ENCODE assay signal across 17 cellular contexts in genomic region chr1:183607322-183607980, GRCh38. TPM values are rescaled to one million over a fixed set of nuclear protein-coding genes. Genes with fewer than 3 reads are reported as not detected.
DNase-seq lines count a peak whose midpoint lies in the region; ATAC-seq, FAIRE-seq and TF ChIP-seq lines count a peak whose summit lies in the region.
"Had no signal": no experiment of that assay in that cellular context is flagged by ENCODE, and none has a peak within 500 bp of the region (broad histone marks: within the 10 kb centered on the region; RNA-seq: fewer than 3 reads in every experiment).

No MANE protein-coding gene starts in this region.

- H3K36me3 Mint-ChIP-seq in Calu3 (ENCODE audit: insufficient read depth, unreplicated experiment): peaks cover 3% of the 10 kb centered on the region
- H3K36me3 Mint-ChIP-seq in dendritic cell treated with granulocyte-macrophage colony-stimulating factor and Interleukin-4, amounts not matched to agents 40 ng/mL and 50 ng/mL, for 4 days (ENCODE audit: low read depth): peaks cover 6% of the 10 kb centered on the region
- H3K36me3 Mint-ChIP-seq: activated naive CD8-positive, alpha-beta T cell treated with anti-CD3 and anti-CD28 coated beads, Interleukin-2, amount 10 ng/mL, durations not matched to agents 7 days and 5 days; neural progenitor cell had no signal

- H3K4me3 Mint-ChIP-seq in Calu3 (ENCODE audit: low read depth, unreplicated experiment): no peak overlapping the region
- H3K4me3 Mint-ChIP-seq in dendritic cell treated with granulocyte-macrophage colony-stimulating factor and Interleukin-4, amounts not matched to agents 40 ng/mL and 50 ng/mL, for 4 days: no peak overlapping the region
- H3K4me3 Mint-ChIP-seq: activated naive CD8-positive, alpha-beta T cell treated with anti-CD3 and anti-CD28 coated beads, Interleukin-2, amount 10 ng/mL, durations not matched to agents 7 days and 5 days; neural progenitor cell had no signal

- BruUV-seq in Calu3 (replicated peaks; lab: Mats Ljungman, UMichigan): no TSS peak

- peaks cover 28% of the 10 kb centered on the region for H3K4me1 Mint-ChIP-seq in Calu3 (ENCODE audit: low read depth, unreplicated experiment)
- H3K4me1 Mint-ChIP-seq in dendritic cell treated with granulocyte-macrophage colony-stimulating factor and Interleukin-4, amounts not matched to agents 40 ng/mL and 50 ng/mL, for 4 days (ENCODE audit: low read depth): peaks cover 76% of the 10 kb centered on the region

- intact Hi-C loops in Calu3 (cut with micrococcal nuclease; ENCODE audit: unreplicated experiment) (no loop called here), colonic mucosa (cut with DNase I) (no loop called here), kidney (cut with DNase I) (no loop called here), lower lobe of right lung (cut with DNase I) (no loop called here), sigmoid colon (cut with DNase I) (no loop called here)
- intact Hi-C loops in dendritic cell treated with granulocyte-macrophage colony-stimulating factor and Interleukin-4, amounts not matched to agents 40 ng/mL and 50 ng/mL, for 4 days (cut with micrococcal nuclease): no loop called here

- ATAC-seq in GM21381 (IDR thresholded peaks at IDR 0.05; ENCODE audit: unreplicated experiment) (peak; percentile 37), HG03342 (IDR thresholded peaks at IDR 0.05; ENCODE audit: unreplicated experiment) (peak; percentile 39), lower lobe of right lung (no peak)

- H3K36me3 ChIP-seq in colonic mucosa (no peaks in the 10 kb centered on the region), kidney (ENCODE audit: control insufficient read depth in 1 of 2, insufficient read depth in 2 of 2, low read length in 2 of 2) (no peaks in the 10 kb centered on the region), lower lobe of right lung (no peaks in the 10 kb centered on the region), sigmoid colon (no peaks in the 10 kb centered on the region)
- H3K36me3 ChIP-seq: neural progenitor cell, uterus had no signal

- no peak for FAIRE-seq in kidney (lab: Jason Lieb, UNC)
- FAIRE-seq: frontal cortex, G401.6 had no signal

- TF ChIP-seq POLR2A in sigmoid colon (IDR thresholded peaks at IDR 0.05): no peak

- TF ChIP-seq CTCF in Calu3 (IDR thresholded peaks at IDR 0.05; ENCODE audit: unreplicated experiment): no peak
- no peak for TF ChIP-seq CTCF in colonic mucosa (IDR thresholded peaks at IDR 0.05)
- no peak for TF ChIP-seq CTCF in kidney (IDR thresholded peaks at IDR 0.05; ENCODE audit: borderline replicate concordance, extremely low read depth, insufficient read depth)
- no peak for TF ChIP-seq CTCF in lower lobe of right lung (IDR thresholded peaks at IDR 0.05)
- TF ChIP-seq CTCF in sigmoid colon (IDR thresholded peaks at IDR 0.05): no peak

- H3K9me3 ChIP-seq in colonic mucosa (no peaks in the 10 kb centered on the region), kidney (ENCODE audit: control insufficient read depth in 1 of 2, low read length in 2 of 2) (no peaks in the 10 kb centered on the region), lower lobe of right lung (no peaks in the 10 kb centered on the region), sigmoid colon (no peaks in the 10 kb centered on the region)
- H3K9me3 ChIP-seq: uterus had no signal

- H3K4me1 ChIP-seq in colonic mucosa (no peaks in the 10 kb centered on the region), kidney (ENCODE audit: control insufficient read depth in 1 of 2, insufficient read depth in 1 of 2, low read depth in 1 of 2, low read length in 2 of 2) (no peaks in the 10 kb centered on the region), lower lobe of right lung (peaks cover 36% of the 10 kb centered on the region), sigmoid colon (peaks cover 0 to 30% (median 25%) of the 10 kb centered on the region in 4 donors)
- H3K4me1 ChIP-seq: neural progenitor cell had no signal

- peak overlapping the region; percentile 31 for H3K27ac Mint-ChIP-seq in Calu3 (ENCODE audit: unreplicated experiment)
- H3K27ac Mint-ChIP-seq in dendritic cell treated with granulocyte-macrophage colony-stimulating factor and Interleukin-4, amounts not matched to agents 40 ng/mL and 50 ng/mL, for 4 days: peak overlapping the region; percentile 97
- H3K27ac Mint-ChIP-seq: activated naive CD8-positive, alpha-beta T cell treated with anti-CD3 and anti-CD28 coated beads, Interleukin-2, amount 10 ng/mL, durations not matched to agents 7 days and 5 days; neural progenitor cell had no signal

- no peak for TF ChIP-seq EP300 in sigmoid colon (IDR thresholded peaks at IDR 0.05)

- DNase-seq in Calu3: no peak
- no peak for DNase-seq in colonic mucosa
- no peak for DNase-seq in kidney
- DNase-seq in lower lobe of right lung: no peak
- no peak for DNase-seq in sigmoid colon
- DNase-seq: activated naive CD8-positive, alpha-beta T cell treated with anti-CD3 and anti-CD28 coated beads, Interleukin-2, amount 10 ng/mL, durations not matched to agents 7 days and 5 days; AML-193; OCI-M1; T-helper 9 cell; uterus had no signal

- H3K27ac ChIP-seq in colonic mucosa (no peak overlapping the region), kidney (ENCODE audit: low read depth in 2 of 2, low read length in 2 of 2) (no peak overlapping the region), lower lobe of right lung (no peak overlapping the region), sigmoid colon (no peak overlapping the region)
- H3K27ac ChIP-seq: neural progenitor cell had no signal

- WGBS in sigmoid colon, 2 donors: 53 to 80% methylated on average over 2 of the region's 2 CpGs

- CTCF ChIA-PET in Calu3 (lab: Charles Lee): no interaction called here

- no peaks in the 10 kb centered on the region for H3K9me3 Mint-ChIP-seq in Calu3 (ENCODE audit: low read depth, unreplicated experiment)
- no peaks in the 10 kb centered on the region for H3K9me3 Mint-ChIP-seq in dendritic cell treated with granulocyte-macrophage colony-stimulating factor and Interleukin-4, amounts not matched to agents 40 ng/mL and 50 ng/mL, for 4 days
- H3K9me3 Mint-ChIP-seq: activated naive CD8-positive, alpha-beta T cell treated with anti-CD3 and anti-CD28 coated beads, Interleukin-2, amount 10 ng/mL, durations not matched to agents 7 days and 5 days; neural progenitor cell had no signal

- H3K27me3 ChIP-seq in colonic mucosa (no peaks in the 10 kb centered on the region), lower lobe of right lung (ENCODE audit: low read depth) (no peaks in the 10 kb centered on the region), sigmoid colon (no peaks in the 10 kb centered on the region)
- H3K27me3 ChIP-seq: neural progenitor cell, uterus had no signal

- no peak overlapping the region for H3K4me3 ChIP-seq in colonic mucosa
- H3K4me3 ChIP-seq in kidney (ENCODE audit: low read length in 2 of 2): no peak overlapping the region
- no peak overlapping the region for H3K4me3 ChIP-seq in lower lobe of right lung
- H3K4me3 ChIP-seq in sigmoid colon: no peak overlapping the region
- H3K4me3 ChIP-seq: neural progenitor cell, uterus had no signal

- H3K9ac ChIP-seq in colonic mucosa (ENCODE audit: low read depth in 2 of 2, low read length in 2 of 2) (no peak overlapping the region), kidney (ENCODE audit: low read length in 2 of 2) (no peak overlapping the region)
- H3K9ac ChIP-seq: neural progenitor cell had no signal

- peaks cover 16% of the 10 kb centered on the region for H3K27me3 Mint-ChIP-seq in Calu3 (ENCODE audit: unreplicated experiment)
- H3K27me3 Mint-ChIP-seq in dendritic cell treated with granulocyte-macrophage colony-stimulating factor and Interleukin-4, amounts not matched to agents 40 ng/mL and 50 ng/mL, for 4 days: no peaks in the 10 kb centered on the region

RNA-seq across cellular contexts. Expression of gene NCF2, which starts 17.2 kb away (rescaled TPM):
- total RNA-seq in Calu3 (2022) (5.5 and 8.6 TPM in 2 replicates), colonic mucosa (1 to 10 TPM; 2.5 to 9.1 TPM), kidney (16.7 TPM), lower lobe of right lung (211 TPM), sigmoid colon (10 to 100 TPM in 3 of 4 donors, 1 to 10 TPM in 1; 5.0 to 16.3 (median 12.5) TPM)
- polyA plus RNA-seq in kidney (ENCODE audit: insufficient read depth, low read depth, low replicate concordance) (2.5 TPM), sigmoid colon (1 to 10 TPM; 6.0 to 9.2 (median 7.0) TPM)
- total RNA-seq: dermis blood vessel endothelial cell had no signal

RNA-seq across cellular contexts. Expression of gene ARPC5, which starts 28.1 kb away (rescaled TPM):
- total RNA-seq in Calu3 (2022): 135 and 148 TPM in 2 replicates
- total RNA-seq in colonic mucosa: 100 to 1,000 TPM; 147 to 189 TPM
- total RNA-seq in kidney: 107 TPM
- polyA plus RNA-seq in kidney (ENCODE audit: insufficient read depth, low read depth, low replicate concordance): 75.9 TPM
- 191 TPM for total RNA-seq in lower lobe of right lung
- 10 to 100 TPM; 57.3 to 95.6 (median 90.1) TPM for total RNA-seq in sigmoid colon
- 100 to 1,000 TPM; 161 to 278 (median 175) TPM for polyA plus RNA-seq in sigmoid colon

RNA-seq across cellular contexts. Expression of gene APOBEC4, which starts 45.7 kb away (rescaled TPM):
- not detected in 2 replicates for total RNA-seq in Calu3 (2022)
- not detected for total RNA-seq in colonic mucosa
- not detected for total RNA-seq in kidney
- not detected for polyA plus RNA-seq in kidney (ENCODE audit: insufficient read depth, low read depth, low replicate concordance)
- total RNA-seq in lower lobe of right lung: 3.0 TPM
- not detected for total RNA-seq in sigmoid colon
- under 1 TPM in 1 of 3 donors, not detected in 2; 0.10 TPM for polyA plus RNA-seq in sigmoid colon
- total RNA-seq: activated naive CD8-positive, alpha-beta T cell treated with anti-CD3 and anti-CD28 coated beads, Interleukin-2, amount 10 ng/mL, durations not matched to agents 7 days and 5 days; dermis blood vessel endothelial cell; frontal cortex had no signal

Comparison
In these comparisons a context has a peak if more than half of its experiments do, and no peak if none do; other contexts are left out.
1. ATAC-seq: peak in GM21381 (single experiment) and HG03342 (single experiment); none in lower lobe of right lung (0 of 2).
2. RNA of gene NCF2, which starts 17.2 kb away (total RNA-seq): 211 TPM in lower lobe of right lung (single experiment); 16.7 TPM in kidney (single experiment), 5.0 to 16.3 TPM in sigmoid colon, 2.5 to 9.1 TPM in colonic mucosa and 5.5 to 8.6 TPM in Calu3; every median in the first group is over 10 times any median in the second.